In the genomic region with DNA sequence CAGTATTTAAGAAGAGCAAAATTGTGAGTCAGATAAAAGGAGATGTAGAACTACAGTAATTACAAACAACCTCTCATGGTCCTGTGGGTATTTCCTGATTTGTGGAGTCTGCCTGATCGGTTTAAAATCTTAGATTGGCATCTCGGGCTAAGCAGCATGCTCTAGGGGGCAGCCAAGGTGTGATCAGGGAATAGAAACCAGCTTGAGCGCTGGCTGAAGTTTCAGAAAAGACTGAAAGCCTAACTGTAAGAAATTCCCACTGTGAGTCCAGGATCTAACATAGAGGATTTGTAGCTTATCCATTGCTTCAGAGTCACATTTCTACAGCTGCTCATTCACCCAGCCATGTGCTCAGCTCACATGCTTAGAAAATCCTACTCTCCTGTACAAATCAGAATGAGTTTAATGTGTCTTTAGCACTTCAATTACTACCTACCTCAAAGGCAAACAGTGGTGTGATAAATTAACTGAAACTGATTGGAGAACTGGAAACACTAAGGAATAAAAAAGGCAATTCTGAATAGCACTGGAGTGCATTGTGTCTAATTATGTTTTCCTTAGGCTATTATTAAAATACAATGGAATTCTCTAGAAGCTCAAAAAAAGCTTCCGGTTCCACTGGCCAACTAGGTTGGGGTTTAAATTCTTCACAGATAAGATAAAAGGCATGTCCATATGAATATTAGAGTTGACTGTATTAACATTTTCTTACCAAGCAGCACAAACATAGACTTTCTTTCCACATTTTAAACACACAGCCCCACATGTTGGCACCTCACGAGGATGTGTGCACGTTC, we compare ENCODE assay signal across 9 cellular contexts.
DNase-seq lines count a peak whose midpoint lies in the region; ATAC-seq, FAIRE-seq and TF ChIP-seq lines count a peak whose summit lies in the region.
"Had no signal": no experiment of that assay in that cellular context is flagged by ENCODE, and none has a peak within 500 bp of the region (broad histone marks: within the 10 kb centered on the region; RNA-seq: fewer than 3 reads in every experiment).

No MANE protein-coding gene starts in this region.

- H3K27me3 ChIP-seq in BE2C (no peaks in the 10 kb centered on the region), OCI-LY1 (ENCODE audit: insufficient read depth, low read length) (0 out of 2 replicates have a peak, but pooled peaks cover 3% of the 10 kb centered on the region), aorta (ENCODE audit: control insufficient read depth in 1 of 2, insufficient read depth in 2 of 2, low read length in 1 of 2) (no peaks in the 10 kb centered on the region)

- H3K36me3 ChIP-seq in BE2C (no peaks in the 10 kb centered on the region; the same call in 1 of the 2 replicates), OCI-LY1 (ENCODE audit: insufficient read depth, low read length) (peaks cover 7% of the 10 kb centered on the region; the same call in 1 of the 2 replicates), kidney (ENCODE audit: control insufficient read depth in 1 of 2, insufficient read depth in 2 of 2, low read length in 2 of 2) (no peaks in the 10 kb centered on the region), aorta (ENCODE audit: control insufficient read depth in 1 of 2, insufficient read depth in 2 of 2, low read length in 1 of 2) (no peaks in the 10 kb centered on the region)

- no peaks in the 10 kb centered on the region for H3F3A ChIP-seq in OCI-LY1 (ENCODE audit: insufficient read depth, low read length)

- H3K27ac ChIP-seq in OCI-LY1 (ENCODE audit: low read depth, low read length, poor library complexity, severe bottlenecking), result no peak overlapping the region
- H3K27ac ChIP-seq in kidney (ENCODE audit: low read depth in 2 of 2, low read length in 2 of 2), result no peak overlapping the region
- no peak overlapping the region for H3K27ac ChIP-seq in aorta (ENCODE audit: low read depth in 1 of 2, low read length in 2 of 2)

- no peaks in the 10 kb centered on the region for H3K9me2 ChIP-seq in OCI-LY1 (ENCODE audit: low read depth, low read length)

- H4K20me1 ChIP-seq in OCI-LY1 (ENCODE audit: insufficient read depth, low read length), result no peaks in the 10 kb centered on the region

- DNase-seq in BE2C (no peak), kidney (no peak), aorta (no peak), DMS153 treated with DMSO at 0.1 percent for 48 hours (lab: John Stamatoyannopoulos, UW; ENCODE audit: unreplicated experiment) (no peak), NOMO-1 (lab: John Stamatoyannopoulos, UW; ENCODE audit: unreplicated experiment in 2 of 2) (no peak)

- H2AFZ ChIP-seq in OCI-LY1 (ENCODE audit: low read length), result no peak overlapping the region

- H3K9ac ChIP-seq in OCI-LY1 (ENCODE audit: low read length), result no peak overlapping the region
- H3K9ac ChIP-seq in kidney (ENCODE audit: low read length in 2 of 2), result no peak overlapping the region

- H3K4me1 ChIP-seq in BE2C, result peaks cover 13% of the 10 kb centered on the region
- H3K4me1 ChIP-seq in OCI-LY1 (ENCODE audit: insufficient read depth, low read length, severe bottlenecking), result peaks cover 16% of the 10 kb centered on the region
- H3K4me1 ChIP-seq in kidney (ENCODE audit: control insufficient read depth in 1 of 2, insufficient read depth in 1 of 2, low read depth in 1 of 2, low read length in 2 of 2), result no peaks in the 10 kb centered on the region
- H3K4me1 ChIP-seq in aorta (ENCODE audit: control insufficient read depth in 1 of 2, insufficient read depth in 2 of 2, low read length in 2 of 2), result no peaks in the 10 kb centered on the region

- peak; percentile 26 for TF ChIP-seq CTCF in BE2C (IDR thresholded peaks at IDR 0.05; ENCODE audit: low read depth, low read length)
- TF ChIP-seq CTCF in OCI-LY1 (IDR thresholded peaks at IDR 0.05; ENCODE audit: low read length), result peak; percentile 51
- peak; percentile 44 for TF ChIP-seq CTCF in kidney (IDR thresholded peaks at IDR 0.05; ENCODE audit: borderline replicate concordance, extremely low read depth, insufficient read depth)

- H3K79me2 ChIP-seq in OCI-LY1 (ENCODE audit: insufficient read depth, low read length), result no peaks in the 10 kb centered on the region

- no peak overlapping the region for H3K4me2 ChIP-seq in OCI-LY1 (ENCODE audit: low read length)

- intact Hi-C loops in kidney (cut with DNase I), result no loop called here
- intact Hi-C loops in aorta (cut with DNase I), result loop anchor here in 1 of 2 donors (5.0 kb wide), 1 partner anchor 236 kb away; no protein-coding TSS in a partner anchor

- H3K4me3 ChIP-seq in BE2C (ENCODE audit: low read depth, low read length) (no peak overlapping the region), OCI-LY1 (ENCODE audit: low read depth, low read length, poor library complexity, severe bottlenecking) (no peak overlapping the region), kidney (ENCODE audit: low read length in 2 of 2) (no peak overlapping the region), aorta (ENCODE audit: low read length in 2 of 2) (no peak overlapping the region)

- H3K9me3 ChIP-seq in BE2C (no peaks in the 10 kb centered on the region), OCI-LY1 (ENCODE audit: low read length) (peaks cover 4% of the 10 kb centered on the region), kidney (ENCODE audit: control insufficient read depth in 1 of 2, low read length in 2 of 2) (no peaks in the 10 kb centered on the region), aorta (ENCODE audit: control insufficient read depth, low read length) (no peaks in the 10 kb centered on the region)

- FAIRE-seq in kidney (lab: Jason Lieb, UNC), result no peak
- FAIRE-seq: RCC 7860 had no signal

- WGBS in aorta, 2 donors, result 32 to 39% methylated on average over 6 of the region's 6 CpGs

- ATAC-seq in GM21529 (IDR thresholded peaks at IDR 0.05; ENCODE audit: unreplicated experiment) (peak; percentile 73), aorta (ENCODE audit: low FRiP score) (no peak), GM18867 (IDR thresholded peaks at IDR 0.05; ENCODE audit: unreplicated experiment) (no peak)
